13 cellular contexts compared by ENCODE assay signal in the genomic region with DNA sequence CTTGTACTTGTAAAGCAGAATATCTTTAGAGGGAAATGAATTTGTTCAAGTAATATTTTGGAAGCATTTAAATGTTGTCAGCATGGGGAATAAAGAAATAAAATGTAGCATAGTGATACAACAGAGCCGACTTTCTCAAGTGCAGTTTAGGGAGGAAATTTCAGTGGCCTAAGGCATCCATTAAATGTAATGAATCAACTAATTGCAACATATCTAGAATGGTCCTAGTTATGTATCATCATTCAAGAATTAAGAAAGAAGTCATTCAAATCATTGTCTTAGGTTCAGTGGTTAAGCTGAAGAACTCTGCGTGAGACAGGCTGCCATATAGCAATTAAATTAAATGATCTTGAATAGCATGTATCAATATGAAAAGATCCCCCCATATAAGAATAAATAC.
DNase-seq lines count a peak whose midpoint lies in the region; TF ChIP-seq lines count a peak whose summit lies in the region.
"Had no signal": no experiment of that assay in that cellular context is flagged by ENCODE, and none has a peak within 500 bp of the region (broad histone marks: within the 10 kb centered on the region; RNA-seq: fewer than 3 reads in every experiment).

No MANE protein-coding gene starts in this region.

- no peak overlapping the region for H3K4me3 ChIP-seq in epithelial cell of esophagus (ENCODE audit: low read length)
- H3K4me3 ChIP-seq: BLaER1 treated with 17β-estradiol and CSF1 and Interleukin-3, amounts not matched to agents 10 nM and 100 nM had no signal

- H3K36me3 Mint-ChIP-seq in immature natural killer cell (peaks cover 0 to 4% (median 0%) of the 10 kb centered on the region in 3 donors), mesothelial cell of epicardium (no peaks in the 10 kb centered on the region)
- H3K36me3 Mint-ChIP-seq: CD4-positive, CD25-positive, alpha-beta regulatory T cell had no signal

- H3K27ac Mint-ChIP-seq in immature natural killer cell, result no peak overlapping the region
- no peak overlapping the region for H3K27ac Mint-ChIP-seq in mesothelial cell of epicardium
- H3K27ac Mint-ChIP-seq: CD4-positive, CD25-positive, alpha-beta regulatory T cell; H9 had no signal

- H3K4me3 Mint-ChIP-seq in immature natural killer cell, result no peak overlapping the region
- H3K4me3 Mint-ChIP-seq in mesothelial cell of epicardium, result no peak overlapping the region
- H3K4me3 Mint-ChIP-seq: CD4-positive, CD25-positive, alpha-beta regulatory T cell; H9 had no signal

- H3K4me1 Mint-ChIP-seq in immature natural killer cell, result no peaks in the 10 kb centered on the region
- H3K4me1 Mint-ChIP-seq in mesothelial cell of epicardium, result no peaks in the 10 kb centered on the region
- H3K4me1 Mint-ChIP-seq: CD4-positive, CD25-positive, alpha-beta regulatory T cell; H9 had no signal

- DNase-seq in ELR (ENCODE audit: low read depth) (peak; percentile 1), RPMI7951 (ENCODE audit: low read depth) (peak; percentile 3), epithelial cell of esophagus (ENCODE audit: low read depth) (peak; percentile 42), foreskin melanocyte (peak; percentile 25), NCI-H82 (lab: John Stamatoyannopoulos, UW) (no peak), DMS114 treated with DMSO at 0.1 percent for 48 hours (lab: John Stamatoyannopoulos, UW; ENCODE audit: unreplicated experiment) (no peak), immature natural killer cell (no peak), mesothelial cell of epicardium (ENCODE audit: low spot score in 2 of 2, unreplicated experiment in 2 of 2) (no peak)
- DNase-seq: ACHN; CD4-positive, CD25-positive, alpha-beta regulatory T cell; GOT3; H9 had no signal

- H3K9me3 Mint-ChIP-seq in immature natural killer cell (peaks cover 9 to 57% (median 19%) of the 10 kb centered on the region in 6 donors), mesothelial cell of epicardium (peaks cover 12% of the 10 kb centered on the region)
- H3K9me3 Mint-ChIP-seq: H9 had no signal

- TF ChIP-seq CTCF in epithelial cell of esophagus (IDR thresholded peaks at IDR 0.05; ENCODE audit: insufficient read depth, low read depth, low read length, missing control alignments), result no peak
- no peak for TF ChIP-seq CTCF in mesothelial cell of epicardium (IDR thresholded peaks at IDR 0.05; ENCODE audit: unreplicated experiment)

- H3K27me3 Mint-ChIP-seq in immature natural killer cell (ENCODE audit: low read depth in 3 of 3) (no peaks in the 10 kb centered on the region), mesothelial cell of epicardium (ENCODE audit: low read depth) (peaks cover 7% of the 10 kb centered on the region)
- H3K27me3 Mint-ChIP-seq: CD4-positive, CD25-positive, alpha-beta regulatory T cell had no signal

Comparison
In these comparisons a context has a peak if more than half of its experiments do, and no peak if none do; other contexts are left out.
1. DNase-seq: peak in ELR (single experiment), RPMI7951 (single experiment), epithelial cell of esophagus (single experiment) and foreskin melanocyte (single experiment); none in NCI-H82 (single experiment), DMS114 treated with DMSO at 0.1 percent for 48 hours (single experiment), immature natural killer cell (0 of 3) and mesothelial cell of epicardium (0 of 2).